ENCODE assay signal across 23 cellular contexts in genomic region chr5:4019841-4020240, GRCh38.
DNase-seq lines count a peak whose midpoint lies in the region; ATAC-seq and TF ChIP-seq lines count a peak whose summit lies in the region.
"Had no signal": no experiment of that assay in that cellular context is flagged by ENCODE, and none has a peak within 500 bp of the region (broad histone marks: within the 10 kb centered on the region; RNA-seq: fewer than 3 reads in every experiment).

No MANE protein-coding gene starts in this region.

- no peak overlapping the region for H3K4me3 ChIP-seq in BLaER1
- H3K4me3 ChIP-seq in adipocyte (ENCODE audit: low read length): peak overlapping the region; percentile 46
- H3K4me3 ChIP-seq in fibroblast of mammary gland (ENCODE audit: control insufficient read depth, low read depth, low read length): no peak overlapping the region
- no peak overlapping the region for H3K4me3 ChIP-seq in sigmoid colon
- H3K4me3 ChIP-seq: lung, MG63, thyroid gland had no signal

- H3K4me1 ChIP-seq in BLaER1 (peaks cover 97% of the 10 kb centered on the region), adipocyte (ENCODE audit: control insufficient read depth, insufficient read depth, low read length) (peaks cover 48% of the 10 kb centered on the region), sigmoid colon (peaks cover 0 to 7% (median 0%) of the 10 kb centered on the region in 4 donors)
- H3K4me1 ChIP-seq: thyroid gland had no signal

- no peak overlapping the region for H3K27ac Mint-ChIP-seq in chondrocyte (ENCODE audit: unreplicated experiment)
- H3K27ac Mint-ChIP-seq: activated T-cell treated with anti-CD3 and anti-CD28 coated beads, Interleukin-2, amount 50 U/mL, for 72 hours; stimulated activated naive B cell treated with anti-CD40 and anti-IgM and Interleukin-4, amounts not matched to agents 10 μg/mL and 1 μg/mL and 100 μg/mL, for 72 hours had no signal

- TF ChIP-seq CTCF in fibroblast of mammary gland (conservative IDR thresholded peaks at IDR 0.05; ENCODE audit: control insufficient read depth, insufficient read depth, low read depth, low read length) (no peak), sigmoid colon (IDR thresholded peaks at IDR 0.05) (no peak), chondrocyte (IDR thresholded peaks at IDR 0.05) (no peak)

- H3K27me3 ChIP-seq in BLaER1 (no peaks in the 10 kb centered on the region), adipocyte (replicated peaks; ENCODE audit: control insufficient read depth, insufficient read depth, low read length) (no peaks in the 10 kb centered on the region), sigmoid colon (no peaks in the 10 kb centered on the region)
- H3K27me3 ChIP-seq: MG63, thyroid gland had no signal

- WGBS in sigmoid colon, 2 donors: 82 to 84% methylated on average over 6 of the region's 6 CpGs

- H3K36me3 Mint-ChIP-seq in chondrocyte (ENCODE audit: low read depth): no peaks in the 10 kb centered on the region
- H3K36me3 Mint-ChIP-seq: CD4-positive, alpha-beta memory T cell had no signal

- H3K9me3 ChIP-seq in BLaER1: peaks cover 33% of the 10 kb centered on the region
- H3K9me3 ChIP-seq in adipocyte (ENCODE audit: control insufficient read depth, low read length): no peaks in the 10 kb centered on the region
- peaks cover 0 to 3% (median 0%) of the 10 kb centered on the region in 4 donors for H3K9me3 ChIP-seq in sigmoid colon
- H3K9me3 ChIP-seq: MG63, thyroid gland had no signal

- peak overlapping the region; percentile 85 for H3K4me2 ChIP-seq in BLaER1

- H3K36me3 ChIP-seq in BLaER1 (no peaks in the 10 kb centered on the region; the same call in 1 of the 2 replicates), adipocyte (ENCODE audit: control insufficient read depth, insufficient read depth, low read length, severe bottlenecking) (no peaks in the 10 kb centered on the region), sigmoid colon (no peaks in the 10 kb centered on the region)
- H3K36me3 ChIP-seq: MG63, thyroid gland had no signal

- H3K27me3 Mint-ChIP-seq in chondrocyte (ENCODE audit: low read depth): no peaks in the 10 kb centered on the region
- H3K27me3 Mint-ChIP-seq: CD4-positive, alpha-beta memory T cell had no signal

- intact Hi-C loops in sigmoid colon (cut with DNase I): no loop called here

- peaks cover 17% of the 10 kb centered on the region for H3K9me3 Mint-ChIP-seq in chondrocyte (ENCODE audit: low read depth)

- DNase-seq in adipocyte (ENCODE audit: low read depth): no peak
- peak; percentile 11 for DNase-seq in fibroblast of mammary gland (ENCODE audit: low read depth)
- no peak for DNase-seq in sigmoid colon
- DNase-seq in stimulated activated CD4-positive, alpha-beta T cell treated with anti-CD3 and anti-CD28 coated beads, Interleukin-15, amount 100 ng/mL, for 24 hours: no peak
- DNase-seq in chondrocyte (ENCODE audit: low spot score): no peak
- DNase-seq in cerebellar cortex (ENCODE audit: low spot score): no peak
- DNase-seq: activated CD4-positive, alpha-beta T cell treated with anti-CD3 and anti-CD28 coated beads for 48 hours; activated naive CD4-positive, alpha-beta T cell treated with Interleukin-2 at 50 U/mL for 16 hours; activated T-cell treated with anti-CD3 and anti-CD28 coated beads, Interleukin-2, amount 50 U/mL, for 72 hours; CD4-positive, alpha-beta memory T cell; central memory CD4-positive, alpha-beta T cell; DMS 273 treated with DMSO at 0.1 percent for 48 hours; islet precursor cell; MG63; NCI-H446; NCI-H82; stimulated activated CD4-positive, alpha-beta T cell treated with anti-CD3 and anti-CD28 coated beads, Interleukin-4, amount 100 ng/mL, for 1 hour; stimulated activated naive B cell treated with anti-CD40 and anti-IgM and Interleukin-4, amounts not matched to agents 10 μg/mL and 1 μg/mL and 100 μg/mL, for 72 hours; thyroid gland had no signal

- H3K9ac ChIP-seq in BLaER1: no peak overlapping the region
- H3K9ac ChIP-seq in adipocyte (ENCODE audit: low read length): peak overlapping the region; percentile 69

- ATAC-seq in HG02798 (IDR thresholded peaks at IDR 0.05; ENCODE audit: poor library complexity, unreplicated experiment): no peak
- ATAC-seq: activated T-cell treated with anti-CD3 and anti-CD28 coated beads, Interleukin-2, amount 50 U/mL, for 72 hours; stimulated activated naive B cell treated with anti-CD40 and anti-IgM and Interleukin-4, amounts not matched to agents 10 μg/mL and 1 μg/mL and 100 μg/mL, for 72 hours had no signal

- no peaks in the 10 kb centered on the region for H4K20me1 ChIP-seq in BLaER1

- H3K4me1 Mint-ChIP-seq in chondrocyte (ENCODE audit: low read depth): no peaks in the 10 kb centered on the region
- H3K4me1 Mint-ChIP-seq: CD4-positive, alpha-beta memory T cell had no signal

- TF ChIP-seq EP300 in sigmoid colon (IDR thresholded peaks at IDR 0.05): no peak

- H3K4me3 Mint-ChIP-seq in chondrocyte (ENCODE audit: unreplicated experiment): no peak overlapping the region
- H3K4me3 Mint-ChIP-seq: activated T-cell treated with anti-CD3 and anti-CD28 coated beads, Interleukin-2, amount 50 U/mL, for 72 hours; CD4-positive, alpha-beta memory T cell; stimulated activated naive B cell treated with anti-CD40 and anti-IgM and Interleukin-4, amounts not matched to agents 10 μg/mL and 1 μg/mL and 100 μg/mL, for 72 hours had no signal

- no peak for TF ChIP-seq POLR2A in sigmoid colon (IDR thresholded peaks at IDR 0.05)

- H3K27ac ChIP-seq in BLaER1 (peak overlapping the region; percentile 92), sigmoid colon (peak overlapping the region; percentile 22 to 59 (median 36))
- H3K27ac ChIP-seq: thyroid gland, VCaP had no signal
